ENCODE assay signal across 11 cellular contexts in genomic region chr16:81601601-81602251, GRCh38.
DNase-seq lines count a peak whose midpoint lies in the region; ATAC-seq and TF ChIP-seq lines count a peak whose summit lies in the region.
"Had no signal": no experiment of that assay in that cellular context is flagged by ENCODE, and none has a peak within 500 bp of the region (broad histone marks: within the 10 kb centered on the region; RNA-seq: fewer than 3 reads in every experiment).

No MANE protein-coding gene starts in this region.

- H3K27ac Mint-ChIP-seq in brain: peak overlapping the region; percentile 50 to 93 (median 63)
- peak overlapping the region; percentile 50 for H3K27ac Mint-ChIP-seq in stimulated activated effector memory CD8-positive, alpha-beta T cell treated with anti-CD3 and anti-CD28 coated beads, Interleukin-12 subunit alpha, Interleukin-12 subunit beta, amount 100 ng/mL, for 72 hours
- H3K27ac Mint-ChIP-seq in activated CD8-positive, alpha-beta memory T cell treated with anti-CD3 and anti-CD28 coated beads, Interleukin-2, amount 10 ng/mL, durations not matched to agents 7 days and 5 days: no peak overlapping the region
- H3K27ac Mint-ChIP-seq: activated CD4-positive, alpha-beta T cell treated with anti-CD3 and anti-CD28 coated beads, Interleukin-2, amount 10 ng/mL, durations not matched to agents 24 days and 14 days had no signal

- H3K27ac ChIP-seq in layer of hippocampus (ENCODE audit: low read depth, low read length): peak overlapping the region; percentile 24
- no peak overlapping the region for H3K27ac ChIP-seq in OCI-LY7 (ENCODE audit: low read depth, low read length, poor library complexity, severe bottlenecking)

- peaks cover 4% of the 10 kb centered on the region; the same call in 1 of the 2 replicates for H4K20me1 ChIP-seq in OCI-LY7 (ENCODE audit: insufficient read depth, low read length)

- peaks cover 34% of the 10 kb centered on the region for H3K36me3 Mint-ChIP-seq in brain
- H3K36me3 Mint-ChIP-seq in stimulated activated effector memory CD8-positive, alpha-beta T cell treated with anti-CD3 and anti-CD28 coated beads, Interleukin-12 subunit alpha, Interleukin-12 subunit beta, amount 100 ng/mL, for 72 hours: peaks cover 6% of the 10 kb centered on the region
- no peaks in the 10 kb centered on the region for H3K36me3 Mint-ChIP-seq in activated CD8-positive, alpha-beta memory T cell treated with anti-CD3 and anti-CD28 coated beads, Interleukin-2, amount 10 ng/mL, durations not matched to agents 7 days and 5 days

- CTCF ChIA-PET in activated CD8-positive, alpha-beta memory T cell treated with anti-CD3 and anti-CD28 coated beads, Interleukin-2, amount 10 ng/mL, durations not matched to agents 7 days and 5 days (lab: Charles Lee): interaction anchor here (0.8 kb wide), 1 partner anchor 198 kb away, joined by 3 read pairs; no protein-coding TSS in a partner anchor
- CTCF ChIA-PET in OCI-LY7 (lab: Charles Lee; ENCODE audit: unreplicated experiment): no interaction called here

- ATAC-seq in stimulated activated effector memory CD8-positive, alpha-beta T cell treated with anti-CD3 and anti-CD28 coated beads, Interleukin-12 subunit alpha, Interleukin-12 subunit beta, amount 100 ng/mL, for 72 hours: no peak
- ATAC-seq in activated CD8-positive, alpha-beta memory T cell treated with anti-CD3 and anti-CD28 coated beads, Interleukin-2, amount 10 ng/mL, durations not matched to agents 7 days and 5 days: no peak

- BruUV-seq in OCI-LY7 (replicated peaks; lab: Mats Ljungman, UMichigan): no TSS peak

- intact Hi-C loops in OCI-LY7 (cut with micrococcal nuclease; ENCODE audit: unreplicated experiment): no loop called here

- H3K79me2 ChIP-seq in OCI-LY7 (ENCODE audit: insufficient read depth, low read depth, low read length): no peaks in the 10 kb centered on the region

- POLR2A ChIA-PET in OCI-LY7 (lab: Charles Lee): interaction anchor here (0.5 to 0.8 kb wide), 3 partner anchors 116 to 168 kb away, joined by 4 to 7 read pairs (median 4); no protein-coding TSS in a partner anchor

- peaks cover 2% of the 10 kb centered on the region for H3K27me3 Mint-ChIP-seq in brain
- no peaks in the 10 kb centered on the region for H3K27me3 Mint-ChIP-seq in activated CD8-positive, alpha-beta memory T cell treated with anti-CD3 and anti-CD28 coated beads, Interleukin-2, amount 10 ng/mL, durations not matched to agents 7 days and 5 days
- H3K27me3 Mint-ChIP-seq: activated CD4-positive, alpha-beta T cell treated with anti-CD3 and anti-CD28 coated beads, Interleukin-2, amount 10 ng/mL, durations not matched to agents 24 days and 14 days had no signal

- H3K9me3 ChIP-seq in OCI-LY7 (ENCODE audit: low read length): no peaks in the 10 kb centered on the region
- H3K9me3 ChIP-seq: spleen had no signal

- peak overlapping the region in 4 of 5 experiments; percentile 5 to 38 (median 18) for H3K4me3 Mint-ChIP-seq in brain
- no peak overlapping the region for H3K4me3 Mint-ChIP-seq in stimulated activated effector memory CD8-positive, alpha-beta T cell treated with anti-CD3 and anti-CD28 coated beads, Interleukin-12 subunit alpha, Interleukin-12 subunit beta, amount 100 ng/mL, for 72 hours
- no peak overlapping the region for H3K4me3 Mint-ChIP-seq in activated CD8-positive, alpha-beta memory T cell treated with anti-CD3 and anti-CD28 coated beads, Interleukin-2, amount 10 ng/mL, durations not matched to agents 7 days and 5 days
- H3K4me3 Mint-ChIP-seq: activated CD4-positive, alpha-beta T cell treated with anti-CD3 and anti-CD28 coated beads, Interleukin-2, amount 10 ng/mL, durations not matched to agents 24 days and 14 days; CD14-positive monocyte had no signal

- no peaks in the 10 kb centered on the region for H3K4me1 ChIP-seq in OCI-LY7 (ENCODE audit: insufficient read depth, low read length, poor library complexity, severe bottlenecking)

- peak; percentile 43 for DNase-seq in NCI-H2081 treated with DMSO at 0.1 percent for 48 hours (lab: John Stamatoyannopoulos, UW)
- no peak for DNase-seq in stimulated activated effector memory CD8-positive, alpha-beta T cell treated with anti-CD3 and anti-CD28 coated beads, Interleukin-12 subunit alpha, Interleukin-12 subunit beta, amount 100 ng/mL, for 72 hours (ENCODE audit: low spot score in 2 of 2)
- DNase-seq in activated CD8-positive, alpha-beta memory T cell treated with anti-CD3 and anti-CD28 coated beads, Interleukin-2, amount 10 ng/mL, durations not matched to agents 7 days and 5 days: no peak
- no peak for DNase-seq in GM03348 (ENCODE audit: low spot score)
- DNase-seq in OCI-LY7 (ENCODE audit: low spot score): no peak
- DNase-seq in stimulated activated CD4-positive, alpha-beta T cell treated with anti-CD3 and anti-CD28 coated beads, Interleukin-4, amount 100 ng/mL, for 24 hours: no peak
- DNase-seq: activated CD4-positive, alpha-beta T cell treated with anti-CD3 and anti-CD28 coated beads, Interleukin-2, amount 10 ng/mL, durations not matched to agents 24 days and 14 days; spleen had no signal

- H3K4me1 Mint-ChIP-seq in brain: peaks cover 76% of the 10 kb centered on the region
- peaks cover 50% of the 10 kb centered on the region for H3K4me1 Mint-ChIP-seq in stimulated activated effector memory CD8-positive, alpha-beta T cell treated with anti-CD3 and anti-CD28 coated beads, Interleukin-12 subunit alpha, Interleukin-12 subunit beta, amount 100 ng/mL, for 72 hours
- peaks cover 9% of the 10 kb centered on the region for H3K4me1 Mint-ChIP-seq in activated CD8-positive, alpha-beta memory T cell treated with anti-CD3 and anti-CD28 coated beads, Interleukin-2, amount 10 ng/mL, durations not matched to agents 7 days and 5 days

- no peaks in the 10 kb centered on the region for H3K9me2 ChIP-seq in OCI-LY7 (ENCODE audit: insufficient read depth, low read length)

- TF ChIP-seq CTCF in brain (conservative IDR thresholded peaks at IDR 0.05) (no peak), OCI-LY7 (conservative IDR thresholded peaks at IDR 0.05; ENCODE audit: low read length) (no peak)

- peaks cover 0 to 9% (median 0%) of the 10 kb centered on the region in 5 experiments for H3K9me3 Mint-ChIP-seq in brain
- H3K9me3 Mint-ChIP-seq in stimulated activated effector memory CD8-positive, alpha-beta T cell treated with anti-CD3 and anti-CD28 coated beads, Interleukin-12 subunit alpha, Interleukin-12 subunit beta, amount 100 ng/mL, for 72 hours: no peaks in the 10 kb centered on the region
- no peaks in the 10 kb centered on the region for H3K9me3 Mint-ChIP-seq in activated CD8-positive, alpha-beta memory T cell treated with anti-CD3 and anti-CD28 coated beads, Interleukin-2, amount 10 ng/mL, durations not matched to agents 7 days and 5 days (ENCODE audit: low read depth)
- H3K9me3 Mint-ChIP-seq: activated CD4-positive, alpha-beta T cell treated with anti-CD3 and anti-CD28 coated beads, Interleukin-2, amount 10 ng/mL, durations not matched to agents 24 days and 14 days had no signal

- H3K4me2 ChIP-seq in OCI-LY7 (ENCODE audit: low read length): no peak overlapping the region

- H3K4me3 ChIP-seq in OCI-LY7 (ENCODE audit: low read depth, low read length, poor library complexity, severe bottlenecking): no peak overlapping the region
- H3K4me3 ChIP-seq: spleen had no signal

- no peak overlapping the region for H2AFZ ChIP-seq in OCI-LY7 (ENCODE audit: low read length)

- H3K36me3 ChIP-seq in OCI-LY7 (ENCODE audit: insufficient read depth, low read length): no peaks in the 10 kb centered on the region

- H3K27me3 ChIP-seq in layer of hippocampus (ENCODE audit: control insufficient read depth, insufficient read depth, low read length): no peaks in the 10 kb centered on the region
- H3K27me3 ChIP-seq: spleen had no signal

Comparison
In these comparisons a context has a peak if more than half of its experiments do, and no peak if none do; other contexts are left out.
1. H3K4me3 Mint-ChIP-seq: peak in brain (4 of 5); none in stimulated activated effector memory CD8-positive, alpha-beta T cell treated with anti-CD3 and anti-CD28 coated beads, Interleukin-12 subunit alpha, Interleukin-12 subunit beta, amount 100 ng/mL, for 72 hours (single experiment) and activated CD8-positive, alpha-beta memory T cell treated with anti-CD3 and anti-CD28 coated beads, Interleukin-2, amount 10 ng/mL, durations not matched to agents 7 days and 5 days (single experiment).